In genomic region chr7:134704827-134705226, GRCh38 we compare ENCODE assay signal across 20 cellular contexts.
"Had no signal": no experiment of that assay in that cellular context is flagged by ENCODE, and none has a peak within 500 bp of the region (broad histone marks: within the 10 kb centered on the region; RNA-seq: fewer than 3 reads in every experiment).

No MANE protein-coding gene starts in this region.

- H3K27me3 ChIP-seq: right atrium auricular region, SJSA1, upper lobe of left lung had no signal

- H3K27ac ChIP-seq: SJSA1 had no signal

- ATAC-seq: activated CD8-positive, alpha-beta T cell treated with anti-CD3 and anti-CD28 coated beads, Interleukin-2, amount 10 ng/mL, durations not matched to agents 7 days and 5 days; activated T-cell treated with anti-CD3 and anti-CD28 coated beads, Interleukin-2, amount 50 U/mL, for 72 hours; esophagus mucosa; left ventricle myocardium superior; natural killer cell treated with Interleukin-12 subunit alpha and Interleukin-12 subunit beta and Interleukin-15 and Interleukin-18, amount 100 ng/mL, for 72 hours; WTC11 had no signal

- H3K27ac Mint-ChIP-seq: activated CD8-positive, alpha-beta T cell treated with anti-CD3 and anti-CD28 coated beads, Interleukin-2, amount 10 ng/mL, durations not matched to agents 7 days and 5 days; activated naive CD8-positive, alpha-beta T cell treated with anti-CD3 and anti-CD28 coated beads, Interleukin-2, amount 10 ng/mL, durations not matched to agents 7 days and 5 days; activated T-cell treated with anti-CD3 and anti-CD28 coated beads, Interleukin-2, amount 50 U/mL, for 72 hours; natural killer cell treated with Interleukin-12 subunit alpha and Interleukin-12 subunit beta and Interleukin-15 and Interleukin-18, amount 100 ng/mL, for 72 hours; WTC11 had no signal

- H3K36me3 ChIP-seq: right atrium auricular region, SJSA1, upper lobe of left lung had no signal

- H3K4me1 Mint-ChIP-seq: activated naive CD8-positive, alpha-beta T cell treated with anti-CD3 and anti-CD28 coated beads, Interleukin-2, amount 10 ng/mL, durations not matched to agents 7 days and 5 days had no signal

- H3K36me3 Mint-ChIP-seq: activated naive CD8-positive, alpha-beta T cell treated with anti-CD3 and anti-CD28 coated beads, Interleukin-2, amount 10 ng/mL, durations not matched to agents 7 days and 5 days; natural killer cell treated with Interleukin-12 subunit alpha and Interleukin-12 subunit beta and Interleukin-15 and Interleukin-18, amount 100 ng/mL, for 72 hours; WTC11 had no signal

- H3K9me3 Mint-ChIP-seq: activated naive CD8-positive, alpha-beta T cell treated with anti-CD3 and anti-CD28 coated beads, Interleukin-2, amount 10 ng/mL, durations not matched to agents 7 days and 5 days; activated T-cell treated with anti-CD3 and anti-CD28 coated beads, Interleukin-2, amount 50 U/mL, for 72 hours; natural killer cell treated with Interleukin-12 subunit alpha and Interleukin-12 subunit beta and Interleukin-15 and Interleukin-18, amount 100 ng/mL, for 72 hours; WTC11 had no signal

- DNase-seq: activated CD4-positive, alpha-beta T cell treated with anti-CD3 and anti-CD28 coated beads for 4 hours; activated CD8-positive, alpha-beta memory T cell treated with anti-CD3 and anti-CD28 coated beads, Interleukin-2, amount 50 U/mL, for 4 hours; activated CD8-positive, alpha-beta T cell treated with anti-CD3 and anti-CD28 coated beads, Interleukin-2, amount 10 ng/mL, durations not matched to agents 7 days and 5 days; activated gamma-delta T cell treated with Interleukin-2 at 50 U/mL for 16 hours; activated naive CD8-positive, alpha-beta T cell treated with anti-CD3 and anti-CD28 coated beads, Interleukin-2, amount 10 ng/mL, durations not matched to agents 7 days and 5 days; activated T-cell treated with anti-CD3 and anti-CD28 coated beads, Interleukin-2, amount 50 U/mL, for 72 hours; aorta; glutamatergic neuron; hypothalamus; kidney glomerular epithelial cell; left ventricle myocardium superior; mesendoderm; SW 1271; upper lobe of left lung had no signal

- H3K4me3 Mint-ChIP-seq: activated CD8-positive, alpha-beta T cell treated with anti-CD3 and anti-CD28 coated beads, Interleukin-2, amount 10 ng/mL, durations not matched to agents 7 days and 5 days; activated naive CD8-positive, alpha-beta T cell treated with anti-CD3 and anti-CD28 coated beads, Interleukin-2, amount 10 ng/mL, durations not matched to agents 7 days and 5 days; activated T-cell treated with anti-CD3 and anti-CD28 coated beads, Interleukin-2, amount 50 U/mL, for 72 hours; natural killer cell treated with Interleukin-12 subunit alpha and Interleukin-12 subunit beta and Interleukin-15 and Interleukin-18, amount 100 ng/mL, for 72 hours; WTC11 had no signal

- H3K9me3 ChIP-seq: right atrium auricular region, SJSA1, upper lobe of left lung had no signal

- H3K4me3 ChIP-seq: right atrium auricular region, SJSA1, skin epidermis, upper lobe of left lung had no signal
